ENCODE assay signal across 10 cellular contexts in the genomic region with DNA sequence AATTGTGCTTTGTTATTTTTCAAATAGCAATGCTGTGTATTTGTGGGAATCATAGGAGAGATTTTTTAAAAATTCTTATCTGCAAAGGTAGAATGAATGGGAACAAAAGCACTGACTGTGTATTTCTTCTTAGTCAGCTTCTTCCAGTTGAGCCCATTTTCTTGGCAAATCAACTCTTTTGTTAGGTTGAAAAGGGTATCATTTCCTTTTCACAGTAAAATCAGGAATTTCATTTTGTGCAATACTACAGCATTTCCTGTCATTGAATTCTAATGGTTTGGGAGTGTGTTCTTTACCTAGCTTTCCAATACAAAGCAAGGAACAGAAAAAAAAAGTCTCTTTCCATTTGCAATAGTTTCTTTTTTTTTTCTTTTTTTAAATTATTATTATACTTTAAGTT. TPM values are rescaled to one million over a fixed set of nuclear protein-coding genes. Genes with fewer than 3 reads are reported as not detected.
DNase-seq lines count a peak whose midpoint lies in the region; ATAC-seq and TF ChIP-seq lines count a peak whose summit lies in the region.
"Had no signal": no experiment of that assay in that cellular context is flagged by ENCODE, and none has a peak within 500 bp of the region (broad histone marks: within the 10 kb centered on the region; RNA-seq: fewer than 3 reads in every experiment).

No MANE protein-coding gene starts in this region.

- no peak for TF ChIP-seq CTCF in mucosa of descending colon (IDR thresholded peaks at IDR 0.05)

- peak overlapping the region; percentile 84 for H3K27ac ChIP-seq in CD4-positive, CD25-positive, alpha-beta regulatory T cell (ENCODE audit: insufficient read depth, low read length, poor library complexity, severe bottlenecking)
- H3K27ac ChIP-seq in cingulate gyrus (ENCODE audit: low read depth, low read length) (peak overlapping the region; percentile 82), SJCRH30 (no peak overlapping the region)
- peak overlapping the region; percentile 81 for H3K27ac ChIP-seq in naive thymus-derived CD4-positive, alpha-beta T cell (ENCODE audit: low read depth, low read length)

- peaks cover 15% of the 10 kb centered on the region for H3K4me1 ChIP-seq in CD4-positive, CD25-positive, alpha-beta regulatory T cell (ENCODE audit: control insufficient read depth, insufficient read depth, low read length, poor library complexity, severe bottlenecking)
- H3K4me1 ChIP-seq in naive thymus-derived CD4-positive, alpha-beta T cell (ENCODE audit: control insufficient read depth in 2 of 2, insufficient read depth in 2 of 2, low read length in 2 of 2), result peaks cover 5 to 8% of the 10 kb centered on the region in 2 donors
- no peaks in the 10 kb centered on the region for H3K4me1 ChIP-seq in SJCRH30
- peaks cover 4% of the 10 kb centered on the region for H3K4me1 ChIP-seq in mucosa of descending colon (ENCODE audit: low read depth)

- intact Hi-C loops in naive thymus-derived CD4-positive, alpha-beta T cell (cut with micrococcal nuclease), result loop anchor here (1.0 to 10.0 kb wide), 8 partner anchors 10 to 523 kb away; partner anchors contain the start of genes EXOC2 (in 2 of the 2), IRF4 (in 2 of the 2) and DUSP22 (in 1 of the 2)
- intact Hi-C loops in mucosa of descending colon (cut with DNase I, micrococcal nuclease), result loop anchor here in 1 of 2 donors (5.0 to 10.0 kb wide), 2 partner anchors 117 to 680 kb away; no protein-coding TSS in a partner anchor

- peaks cover 12 to 25% (median 20%) of the 10 kb centered on the region in 4 donors for H3K4me1 Mint-ChIP-seq in CD4-positive, CD25-positive, alpha-beta regulatory T cell
- peaks cover 8 to 42% (median 21%) of the 10 kb centered on the region in 7 donors for H3K4me1 Mint-ChIP-seq in naive thymus-derived CD4-positive, alpha-beta T cell

- CTCF ChIA-PET in naive thymus-derived CD4-positive, alpha-beta T cell (lab: Charles Lee), result interaction anchor here (1.0 kb wide), 1 partner anchor 9 kb away, joined by 3 read pairs; no protein-coding TSS in a partner anchor

- H3K4me3 Mint-ChIP-seq in CD4-positive, CD25-positive, alpha-beta regulatory T cell, result peak overlapping the region; percentile 95 to 99 (median 98)
- H3K4me3 Mint-ChIP-seq in naive thymus-derived CD4-positive, alpha-beta T cell, result peak overlapping the region; percentile 89 to 99 (median 98)

- peak overlapping the region; percentile 97 to 99 (median 99) for H3K27ac Mint-ChIP-seq in CD4-positive, CD25-positive, alpha-beta regulatory T cell
- H3K27ac Mint-ChIP-seq in naive thymus-derived CD4-positive, alpha-beta T cell, result peak overlapping the region; percentile 92 to 100 (median 99)

- H3K27me3 ChIP-seq in CD4-positive, CD25-positive, alpha-beta regulatory T cell (ENCODE audit: control insufficient read depth, insufficient read depth, low read length), result no peaks in the 10 kb centered on the region
- no peaks in the 10 kb centered on the region for H3K27me3 ChIP-seq in naive thymus-derived CD4-positive, alpha-beta T cell (ENCODE audit: control insufficient read depth in 2 of 2, insufficient read depth in 2 of 2, low read length in 2 of 2)
- no peaks in the 10 kb centered on the region for H3K27me3 ChIP-seq in SJCRH30

- H3K4me3 ChIP-seq in CD4-positive, CD25-positive, alpha-beta regulatory T cell (ENCODE audit: low read depth, low read length), result peak overlapping the region; percentile 95
- peak overlapping the region; percentile 69 for H3K4me3 ChIP-seq in naive thymus-derived CD4-positive, alpha-beta T cell (ENCODE audit: low read length)
- H3K4me3 ChIP-seq in SJCRH30 (no peak overlapping the region), mucosa of descending colon (no peak overlapping the region)

- no peaks in the 10 kb centered on the region for H3K36me3 Mint-ChIP-seq in CD4-positive, CD25-positive, alpha-beta regulatory T cell
- peaks cover 0 to 3% (median 0%) of the 10 kb centered on the region in 5 donors for H3K36me3 Mint-ChIP-seq in naive thymus-derived CD4-positive, alpha-beta T cell

- no peaks in the 10 kb centered on the region for H3K36me3 ChIP-seq in CD4-positive, CD25-positive, alpha-beta regulatory T cell (ENCODE audit: control insufficient read depth, insufficient read depth, low read length)
- H3K36me3 ChIP-seq in naive thymus-derived CD4-positive, alpha-beta T cell (ENCODE audit: control insufficient read depth in 2 of 3, insufficient read depth in 3 of 3, low read length in 3 of 3), result no peaks in the 10 kb centered on the region
- no peaks in the 10 kb centered on the region for H3K36me3 ChIP-seq in SJCRH30
- no peaks in the 10 kb centered on the region for H3K36me3 ChIP-seq in mucosa of descending colon (ENCODE audit: low read depth)

- POLR2A ChIA-PET in naive thymus-derived CD4-positive, alpha-beta T cell (lab: Charles Lee), result interaction anchor here (0.6 to 5.1 kb wide), 3 partner anchors 11 to 22 kb away, joined by 3 to 27 read pairs (median 4); partner anchors contain the start of gene EXOC2

- peaks cover 0 to 3% (median 0%) of the 10 kb centered on the region in 7 donors for H3K9me3 Mint-ChIP-seq in CD4-positive, CD25-positive, alpha-beta regulatory T cell
- peaks cover 0 to 1% (median 0%) of the 10 kb centered on the region in 11 donors for H3K9me3 Mint-ChIP-seq in naive thymus-derived CD4-positive, alpha-beta T cell

- H3K27me3 Mint-ChIP-seq in CD4-positive, CD25-positive, alpha-beta regulatory T cell, result peaks cover 5% of the 10 kb centered on the region
- H3K27me3 Mint-ChIP-seq in naive thymus-derived CD4-positive, alpha-beta T cell, result peaks cover 0 to 10% (median 0%) of the 10 kb centered on the region in 5 donors

- DNase-seq in CD4-positive, CD25-positive, alpha-beta regulatory T cell, result no peak
- DNase-seq in NCI-H69 (lab: John Stamatoyannopoulos, UW), result peak; percentile 60
- DNase-seq in naive thymus-derived CD4-positive, alpha-beta T cell, result no peak
- no peak for DNase-seq in SJCRH30
- no peak for DNase-seq in mucosa of descending colon
- DNase-seq in Ammon's horn (ENCODE audit: low spot score), result no peak
- DNase-seq: DMS79 treated with DMSO at 0.1 percent for 48 hours, NCI-H510A had no signal

- ATAC-seq in CD4-positive, CD25-positive, alpha-beta regulatory T cell (ENCODE audit: low read depth in 2 of 2), result no peak
- ATAC-seq in naive thymus-derived CD4-positive, alpha-beta T cell, result no peak
- ATAC-seq in mucosa of descending colon (no peak), GM21360 (IDR thresholded peaks at IDR 0.05; ENCODE audit: unreplicated experiment) (no peak)

- no peaks in the 10 kb centered on the region for H3K9me3 ChIP-seq in CD4-positive, CD25-positive, alpha-beta regulatory T cell (ENCODE audit: control insufficient read depth in 2 of 2, low read length in 2 of 2)
- no peaks in the 10 kb centered on the region for H3K9me3 ChIP-seq in naive thymus-derived CD4-positive, alpha-beta T cell (ENCODE audit: control insufficient read depth in 2 of 3, low read length in 3 of 3)
- H3K9me3 ChIP-seq in SJCRH30 (replicated peaks), result no peaks in the 10 kb centered on the region
- H3K9me3 ChIP-seq in mucosa of descending colon, result no peaks in the 10 kb centered on the region

RNA-seq across cellular contexts. Expression of gene EXOC2, which starts 19.0 kb away (rescaled TPM):
- total RNA-seq in CD4-positive, CD25-positive, alpha-beta regulatory T cell, result 35.9 TPM
- polyA plus RNA-seq in CD4-positive, CD25-positive, alpha-beta regulatory T cell, result 10 to 100 TPM; 33.1 to 43.6 (median 39.4) TPM
- 10 to 100 TPM; 26.7 to 40.6 (median 38.8) TPM for total RNA-seq in naive thymus-derived CD4-positive, alpha-beta T cell
- 10 to 100 TPM; 33.9 to 45.4 TPM for polyA plus RNA-seq in naive thymus-derived CD4-positive, alpha-beta T cell
- 20.1 and 22.3 TPM in 2 replicates for total RNA-seq in SJCRH30 (2014; rRNA removed; shearing (Covaris generic))
- 10 to 100 TPM; 13.1 to 20.9 (median 17.3) TPM for total RNA-seq in mucosa of descending colon

RNA-seq across cellular contexts. Expression of gene HUS1B, which starts 55.0 kb away (rescaled TPM):
- 4.8 TPM for total RNA-seq in CD4-positive, CD25-positive, alpha-beta regulatory T cell
- polyA plus RNA-seq in CD4-positive, CD25-positive, alpha-beta regulatory T cell, result 1 to 10 TPM in 3 of 4 donors, under 1 TPM in 1; 0.83 to 2.4 (median 1.6) TPM
- 1 to 10 TPM; 1.4 to 3.5 (median 2.4) TPM for total RNA-seq in naive thymus-derived CD4-positive, alpha-beta T cell
- 1 to 10 TPM; 1.1 to 1.4 TPM for polyA plus RNA-seq in naive thymus-derived CD4-positive, alpha-beta T cell
- total RNA-seq in SJCRH30 (2014; rRNA removed; shearing (Covaris generic)), result 0.10 and 0.15 TPM in 2 replicates
- 1 to 10 TPM; 1.2 to 1.3 (median 1.3) TPM for total RNA-seq in mucosa of descending colon

Comparison
In these comparisons a context has a peak if more than half of its experiments do, and no peak if none do; other contexts are left out.
1. H3K4me3 ChIP-seq: peak in CD4-positive, CD25-positive, alpha-beta regulatory T cell (single experiment) and naive thymus-derived CD4-positive, alpha-beta T cell (single experiment); none in SJCRH30 (single experiment) and mucosa of descending colon (single experiment).